ENCODE assay signal across 8 cellular contexts in genomic region chr10:100186813-100187212, GRCh38. TPM values are rescaled to one million over a fixed set of nuclear protein-coding genes. Genes with fewer than 3 reads are reported as not detected.
DNase-seq lines count a peak whose midpoint lies in the region; ATAC-seq and TF ChIP-seq lines count a peak whose summit lies in the region.

No MANE protein-coding gene starts in this region.

- no peaks in the 10 kb centered on the region for H3K36me3 ChIP-seq in kidney epithelial cell (ENCODE audit: control insufficient read depth, insufficient read depth, low read length)

- H3K4me3 Mint-ChIP-seq in activated naive CD8-positive, alpha-beta T cell treated with anti-CD3 and anti-CD28 coated beads for 36 hours = peak overlapping the region; percentile 96

- no peak for TF ChIP-seq CTCF in kidney epithelial cell (IDR thresholded peaks at IDR 0.05; ENCODE audit: insufficient read depth, low read length, poor library complexity, severe bottlenecking)

- no peaks in the 10 kb centered on the region for H3K27me3 Mint-ChIP-seq in activated naive CD8-positive, alpha-beta T cell treated with anti-CD3 and anti-CD28 coated beads for 36 hours

- no peaks in the 10 kb centered on the region for H3K27me3 ChIP-seq in kidney epithelial cell (ENCODE audit: control insufficient read depth, insufficient read depth, low read length)

- DNase-seq in NCI-H82 treated with DMSO at 0.1 percent for 48 hours (lab: John Stamatoyannopoulos, UW; ENCODE audit: unreplicated experiment) (peak; percentile 32), kidney epithelial cell (ENCODE audit: low read depth) (no peak)
- DNase-seq in activated naive CD8-positive, alpha-beta T cell treated with anti-CD3 and anti-CD28 coated beads for 36 hours = peak; percentile 12
- DNase-seq in stimulated activated naive CD8-positive, alpha-beta T cell treated with anti-CD3 and anti-CD28 coated beads, Interleukin-15, Interleukin-2, amounts not matched to agents 100 U/mL and 50 U/mL, for 24 hours = peak; percentile 34

- no peak for ATAC-seq in stimulated activated naive CD8-positive, alpha-beta T cell treated with anti-CD3 and anti-CD28 coated beads, Interleukin-15, Interleukin-2, amounts not matched to agents 100 U/mL and 50 U/mL, for 24 hours
- ATAC-seq in GM19452 (IDR thresholded peaks at IDR 0.05; ENCODE audit: unreplicated experiment) (no peak), HG02938 (IDR thresholded peaks at IDR 0.05; ENCODE audit: unreplicated experiment) (no peak)
- no peak for ATAC-seq in activated CD4-positive, CD25-positive, alpha-beta regulatory T cell treated with anti-CD3 and anti-CD28 coated beads, Interleukin-2, amount 50 U/mL, for 24 hours

- peaks cover 63% of the 10 kb centered on the region for H3K36me3 Mint-ChIP-seq in activated naive CD8-positive, alpha-beta T cell treated with anti-CD3 and anti-CD28 coated beads for 36 hours

- peaks cover 60% of the 10 kb centered on the region for H3K4me1 Mint-ChIP-seq in activated naive CD8-positive, alpha-beta T cell treated with anti-CD3 and anti-CD28 coated beads for 36 hours

- peak overlapping the region; percentile 98 for H3K27ac Mint-ChIP-seq in activated naive CD8-positive, alpha-beta T cell treated with anti-CD3 and anti-CD28 coated beads for 36 hours

- no peaks in the 10 kb centered on the region for H3K9me3 Mint-ChIP-seq in activated naive CD8-positive, alpha-beta T cell treated with anti-CD3 and anti-CD28 coated beads for 36 hours

- H3K4me3 ChIP-seq in GM08714 (ENCODE audit: low read length) (peak overlapping the region; percentile 97), kidney epithelial cell (ENCODE audit: low read depth, low read length) (peak overlapping the region; percentile 89)

RNA-seq across cellular contexts. Expression of gene ERLIN1, which starts 1.0 kb away (rescaled TPM):
- total RNA-seq in activated naive CD8-positive, alpha-beta T cell treated with anti-CD3 and anti-CD28 coated beads for 36 hours = 10 to 100 TPM; 19.6 to 21.4 TPM
- 10.3 and 17.7 TPM in 2 replicates for total RNA-seq in kidney epithelial cell

RNA-seq across cellular contexts. Expression of gene CHUK, which starts 42.6 kb away (rescaled TPM):
- 10 to 100 TPM; 35.5 to 37.8 TPM for total RNA-seq in activated naive CD8-positive, alpha-beta T cell treated with anti-CD3 and anti-CD28 coated beads for 36 hours
- 19.7 and 25.9 TPM in 2 replicates for total RNA-seq in kidney epithelial cell
